8 cellular contexts compared by ENCODE assay signal in the genomic region with DNA sequence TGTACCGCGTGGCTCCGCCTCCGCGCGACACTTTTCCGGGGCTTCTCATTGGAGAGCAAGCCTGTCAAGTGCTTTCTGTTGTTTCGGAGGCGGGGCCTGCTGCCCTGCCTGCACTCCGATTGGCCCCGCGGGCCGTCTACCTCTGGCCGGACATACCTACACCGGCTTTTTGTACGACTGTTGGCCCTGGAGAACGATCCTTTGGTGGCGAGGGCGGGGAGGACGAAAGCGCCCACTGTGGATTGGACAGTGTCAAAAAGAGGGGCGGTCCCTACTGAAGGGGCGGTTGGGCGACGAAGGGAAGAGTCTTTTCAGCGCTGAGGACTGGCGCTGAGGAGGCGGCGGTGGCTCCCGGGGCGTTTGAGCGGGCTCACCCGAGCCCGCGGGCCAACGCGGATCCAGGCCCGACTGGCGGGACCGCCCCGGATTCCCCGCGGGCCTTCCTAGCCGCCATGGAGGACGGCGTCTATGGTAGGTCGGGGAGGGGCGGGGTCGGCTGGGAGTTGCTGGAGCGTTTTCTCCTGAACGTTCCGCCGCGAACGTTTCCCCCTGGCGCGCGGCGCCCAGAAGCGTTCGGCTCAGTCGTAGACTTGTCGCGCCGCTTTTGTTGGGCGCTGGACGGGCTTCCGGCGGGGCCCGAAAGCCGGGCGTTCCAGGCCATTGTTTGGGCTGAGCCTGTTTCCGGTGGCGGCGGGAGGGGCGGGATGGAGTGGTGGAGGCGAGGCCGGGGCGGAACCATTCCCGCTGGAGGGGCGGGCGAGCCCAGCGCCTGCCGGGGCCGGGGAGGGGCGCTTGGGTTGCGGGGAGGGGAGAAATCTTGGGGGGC. TPM values are rescaled to one million over a fixed set of nuclear protein-coding genes. Genes with fewer than 3 reads are reported as not detected.
DNase-seq lines count a peak whose midpoint lies in the region; ATAC-seq and TF ChIP-seq lines count a peak whose summit lies in the region.

A gene with protein sequence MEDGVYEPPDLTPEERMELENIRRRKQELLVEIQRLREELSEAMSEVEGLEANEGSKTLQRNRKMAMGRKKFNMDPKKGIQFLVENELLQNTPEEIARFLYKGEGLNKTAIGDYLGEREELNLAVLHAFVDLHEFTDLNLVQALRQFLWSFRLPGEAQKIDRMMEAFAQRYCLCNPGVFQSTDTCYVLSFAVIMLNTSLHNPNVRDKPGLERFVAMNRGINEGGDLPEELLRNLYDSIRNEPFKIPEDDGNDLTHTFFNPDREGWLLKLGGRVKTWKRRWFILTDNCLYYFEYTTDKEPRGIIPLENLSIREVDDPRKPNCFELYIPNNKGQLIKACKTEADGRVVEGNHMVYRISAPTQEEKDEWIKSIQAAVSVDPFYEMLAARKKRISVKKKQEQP (plus strand): TSS at position 314 of the 826 bp plus-strand sequence. CDS start 139 bp downstream, at position 453.

- peak; percentile 100 for DNase-seq in NCI-H187 (lab: John Stamatoyannopoulos, UW)
- DNase-seq in T-helper 2 cell, result peak; percentile 96 to 100 (median 99)
- DNase-seq in left ventricle myocardium superior, result peak; percentile 100
- DNase-seq in pulmonary artery endothelial cell (ENCODE audit: low read depth, low spot score), result peak; percentile 64
- peak; percentile 100 for DNase-seq in uterus

- no peaks in the 10 kb centered on the region for H3K27me3 ChIP-seq in uterus

- TF ChIP-seq POLR2A in uterus (IDR thresholded peaks at IDR 0.05), result peak; percentile 89 to 94

- H3K9me3 ChIP-seq in uterus, result no peaks in the 10 kb centered on the region

- peak within 1 kb of the TSS; percentile 91 to 98 for H3K4me3 ChIP-seq in uterus

- intact Hi-C loops in left ventricle myocardium superior (cut with micrococcal nuclease) (no loop called here), uterus (cut with DNase I; ENCODE audit: low total_unique reads) (no loop called here)

- ATAC-seq in GM18499 (IDR thresholded peaks at IDR 0.05; ENCODE audit: insufficient read depth, unreplicated experiment) (peak; percentile 88), HG02943 (IDR thresholded peaks at IDR 0.05; ENCODE audit: low read depth, unreplicated experiment) (peak; percentile 93), left ventricle myocardium superior (peak; percentile 95)

- TF ChIP-seq CTCF in uterus (IDR thresholded peaks at IDR 0.05), result peak in 1 of 4 experiments; percentile 14

- H3K27ac ChIP-seq in angular gyrus (ENCODE audit: low read depth, low read length) (peak within 1 kb of the TSS; percentile 96), uterus (peak within 1 kb of the TSS; percentile 93 to 98)

- no peaks in the 10 kb centered on the region for H3K36me3 ChIP-seq in uterus

- peaks cover 0 to 6% of the 10 kb centered on the region in 2 donors for H3K4me1 ChIP-seq in uterus

RNA-seq across cellular contexts. Expression of the gene that starts here (rescaled TPM):
- 33.4 TPM for total RNA-seq in left ventricle myocardium superior
- total RNA-seq in pulmonary artery endothelial cell, result 58.2 and 68.4 TPM in 2 replicates
- 10 to 100 TPM in 3 of 4 donors, 1 to 10 TPM in 1; 7.2 to 70.3 (median 36.5) TPM for total RNA-seq in uterus

Comparison
In these comparisons a context has a peak if more than half of its experiments do, and no peak if none do; other contexts are left out.
1. Peak in every context shown above with its lines: DNase-seq, ATAC-seq, H3K4me3 ChIP-seq and H3K27ac ChIP-seq.